ENCODE assay signal across 28 cellular contexts in genomic region chr6:39247667-39248194, GRCh38. TPM values are rescaled to one million over a fixed set of nuclear protein-coding genes. Genes with fewer than 3 reads are reported as not detected.
A peak's percentile ranks its signal among the peaks of the same experiment; 100 is the strongest.
DNase-seq lines count a peak whose midpoint lies in the region; ATAC-seq, FAIRE-seq and TF ChIP-seq lines count a peak whose summit lies in the region.
"Had no signal": no experiment of that assay in that cellular context is flagged by ENCODE, and none has a peak within 500 bp of the region (broad histone marks: within the 10 kb centered on the region; RNA-seq: fewer than 3 reads in every experiment).

No MANE protein-coding gene starts in this region.

- no peak overlapping the region for H3K27ac ChIP-seq in H1 (ENCODE audit: low read depth, low read length)
- H3K27ac ChIP-seq: 22Rv1 had no signal

- no peak for TF ChIP-seq RAD21 in H1 (IDR thresholded peaks at IDR 0.05 in 1 of 2, conservative IDR thresholded peaks at IDR 0.05 in 1 of 2; ENCODE audit: low read depth in 2 of 2, low read length in 2 of 2)

- no peak overlapping the region for H2BK120ac ChIP-seq in H1 (replicated peaks; ENCODE audit: low read depth, low read length)

- H2BK15ac ChIP-seq in H1 (ENCODE audit: low read length): 0 out of 2 replicates have a peak overlapping the region, but pooled peaks have one; percentile 48

- H2BK20ac ChIP-seq in H1 (ENCODE audit: low read length): no peak overlapping the region

- H3K9me3 Mint-ChIP-seq in activated naive CD8-positive, alpha-beta T cell treated with anti-CD3 and anti-CD28 coated beads, Interleukin-2, amount 10 ng/mL, durations not matched to agents 7 days and 5 days: no peaks in the 10 kb centered on the region
- H3K9me3 Mint-ChIP-seq in activated naive CD8-positive, alpha-beta T cell treated with anti-CD3 and anti-CD28 coated beads, Interleukin-2, amount 50 U/mL, for 24 hours: no peaks in the 10 kb centered on the region
- no peaks in the 10 kb centered on the region for H3K9me3 Mint-ChIP-seq in stimulated activated effector memory CD8-positive, alpha-beta T cell treated with anti-CD3 and anti-CD28 coated beads, Interleukin-12 subunit alpha, Interleukin-12 subunit beta, amount 100 ng/mL, for 72 hours

- no peak overlapping the region for H3K23ac ChIP-seq in H1 (ENCODE audit: insufficient read length)

- no peaks in the 10 kb centered on the region for H3K23me2 ChIP-seq in H1 (ENCODE audit: low read depth, low read length)

- H2BK5ac ChIP-seq in H1 (ENCODE audit: low read depth, low read length): no peak overlapping the region

- H3K14ac ChIP-seq in H1 (ENCODE audit: insufficient read length): no peak overlapping the region

- H3K56ac ChIP-seq in H1 (replicated peaks; ENCODE audit: insufficient read length, low read depth, low read length): no peak overlapping the region

- no peak for DNase-seq in activated naive CD8-positive, alpha-beta T cell treated with anti-CD3 and anti-CD28 coated beads, Interleukin-2, amount 10 ng/mL, durations not matched to agents 7 days and 5 days
- no peak for DNase-seq in activated naive CD8-positive, alpha-beta T cell treated with anti-CD3 and anti-CD28 coated beads, Interleukin-2, amount 50 U/mL, for 24 hours
- DNase-seq in OCI-M1 (lab: John Stamatoyannopoulos, UW) (peak; percentile 72), H1 (ENCODE audit: low read depth in 1 of 2, low spot score in 2 of 2) (no peak), left lobe of liver (ENCODE audit: low spot score) (no peak), GM19239 (ENCODE audit: insufficient read length, low spot score) (no peak), H54 (ENCODE audit: insufficient read length, low spot score) (no peak)
- no peak for DNase-seq in stimulated activated effector memory CD8-positive, alpha-beta T cell treated with anti-CD3 and anti-CD28 coated beads, Interleukin-12 subunit alpha, Interleukin-12 subunit beta, amount 100 ng/mL, for 72 hours (ENCODE audit: low spot score in 2 of 2)
- DNase-seq: ACHN; CD4-positive, CD25-positive, alpha-beta regulatory T cell; HFFc6; MV-4-11; NCI-H1105; NCI-H1436 treated with DMSO at 0.1 percent for 48 hours; NCI-H1930; NCI-H446; NCI-H526; SK-N-SH; SW 1271 had no signal

- POLR2A ChIA-PET in activated naive CD8-positive, alpha-beta T cell treated with anti-CD3 and anti-CD28 coated beads, Interleukin-2, amount 10 ng/mL, durations not matched to agents 7 days and 5 days (lab: Charles Lee): interaction anchor here (0.6 kb wide), 1 partner anchor 88 kb away, joined by 3 read pairs; no protein-coding TSS in a partner anchor
- POLR2A ChIA-PET in H1 (lab: Charles Lee; ENCODE audit: partially characterized antibody): no interaction called here

- WGBS in H1 (ENCODE audit: extremely low coverage in 1 of 2, insufficient coverage in 1 of 2, insufficient read length in 1 of 2, insufficient replicate concordance in 2 of 2, low coverage in 1 of 2, low lambda C conversion rate in 2 of 2, missing lambda C conversion rate in 1 of 2), 2 experiments: 87% methylated on average over 5 of the region's 5 CpGs; no CpG with 5 or more reads in 1 of the 2 experiments

- H4K20me1 ChIP-seq in H1 (replicated peaks in 1 of 2; ENCODE audit: control insufficient read depth in 1 of 2, insufficient read depth in 2 of 2, low read length in 2 of 2): no peaks in the 10 kb centered on the region

- H3K4me1 Mint-ChIP-seq in activated naive CD8-positive, alpha-beta T cell treated with anti-CD3 and anti-CD28 coated beads, Interleukin-2, amount 10 ng/mL, durations not matched to agents 7 days and 5 days: peaks cover 7% of the 10 kb centered on the region
- peaks cover 3% of the 10 kb centered on the region for H3K4me1 Mint-ChIP-seq in activated naive CD8-positive, alpha-beta T cell treated with anti-CD3 and anti-CD28 coated beads, Interleukin-2, amount 50 U/mL, for 24 hours
- H3K4me1 Mint-ChIP-seq in stimulated activated effector memory CD8-positive, alpha-beta T cell treated with anti-CD3 and anti-CD28 coated beads, Interleukin-12 subunit alpha, Interleukin-12 subunit beta, amount 100 ng/mL, for 72 hours: peaks cover 7% of the 10 kb centered on the region

- H3K9ac ChIP-seq in H1 (replicated peaks in 1 of 4; ENCODE audit: extremely low read depth in 1 of 4, low read depth in 3 of 4, low read length in 3 of 4): no peak overlapping the region
- H3K9ac ChIP-seq: SK-N-SH had no signal

- peaks cover 4% of the 10 kb centered on the region for H3K27me3 Mint-ChIP-seq in activated naive CD8-positive, alpha-beta T cell treated with anti-CD3 and anti-CD28 coated beads, Interleukin-2, amount 10 ng/mL, durations not matched to agents 7 days and 5 days
- H3K27me3 Mint-ChIP-seq in activated naive CD8-positive, alpha-beta T cell treated with anti-CD3 and anti-CD28 coated beads, Interleukin-2, amount 50 U/mL, for 24 hours: peaks cover 2% of the 10 kb centered on the region
- H3K27me3 Mint-ChIP-seq: IgD-negative memory B cell had no signal

- H3K4me1 ChIP-seq in H1 (replicated peaks in 1 of 4; ENCODE audit: control insufficient read depth in 3 of 4, insufficient read depth in 4 of 4, low read length in 3 of 4): peaks cover 0 to 4% (median 0%) of the 10 kb centered on the region in 4 experiments; a peak in 1 of 7 replicates
- H3K4me1 ChIP-seq: HAP-1 had no signal

- H3K4me3 Mint-ChIP-seq in activated naive CD8-positive, alpha-beta T cell treated with anti-CD3 and anti-CD28 coated beads, Interleukin-2, amount 10 ng/mL, durations not matched to agents 7 days and 5 days: no peak overlapping the region
- no peak overlapping the region for H3K4me3 Mint-ChIP-seq in activated naive CD8-positive, alpha-beta T cell treated with anti-CD3 and anti-CD28 coated beads, Interleukin-2, amount 50 U/mL, for 24 hours
- no peak overlapping the region for H3K4me3 Mint-ChIP-seq in stimulated activated effector memory CD8-positive, alpha-beta T cell treated with anti-CD3 and anti-CD28 coated beads, Interleukin-12 subunit alpha, Interleukin-12 subunit beta, amount 100 ng/mL, for 72 hours
- H3K4me3 Mint-ChIP-seq: CD4-positive, CD25-positive, alpha-beta regulatory T cell; HFFc6; IgD-negative memory B cell had no signal

- H3K79me2 ChIP-seq in H1 (ENCODE audit: control insufficient read depth in 1 of 2, insufficient read depth in 2 of 2, low read length in 2 of 2): no peaks in the 10 kb centered on the region

- no peak for FAIRE-seq in H1 (lab: Jason Lieb, UNC)
- no peak for FAIRE-seq in GM19239 (lab: Jason Lieb, UNC)
- no peak for FAIRE-seq in H54 (lab: Jason Lieb, UNC)
- FAIRE-seq: D721Med, GM18507, HTR-8/SVneo had no signal

- peak overlapping the region; percentile 17 for H3K27ac Mint-ChIP-seq in activated naive CD8-positive, alpha-beta T cell treated with anti-CD3 and anti-CD28 coated beads, Interleukin-2, amount 10 ng/mL, durations not matched to agents 7 days and 5 days
- no peak overlapping the region for H3K27ac Mint-ChIP-seq in activated naive CD8-positive, alpha-beta T cell treated with anti-CD3 and anti-CD28 coated beads, Interleukin-2, amount 50 U/mL, for 24 hours
- no peak overlapping the region for H3K27ac Mint-ChIP-seq in stimulated activated effector memory CD8-positive, alpha-beta T cell treated with anti-CD3 and anti-CD28 coated beads, Interleukin-12 subunit alpha, Interleukin-12 subunit beta, amount 100 ng/mL, for 72 hours
- H3K27ac Mint-ChIP-seq: CD4-positive, CD25-positive, alpha-beta regulatory T cell; HFFc6; IgD-negative memory B cell had no signal

- no peaks in the 10 kb centered on the region; a peak in 1 of 7 replicates for H3K27me3 ChIP-seq in H1 (replicated peaks in 1 of 4; ENCODE audit: control insufficient read depth in 3 of 4, extremely low read depth in 1 of 4, insufficient read depth in 3 of 4, low read length in 3 of 4)

- no peak overlapping the region for H3K4me3 ChIP-seq in H1 (ENCODE audit: extremely low read depth in 1 of 4, insufficient read depth in 2 of 4, low read depth in 3 of 4, low read length in 4 of 4)
- H3K4me3 ChIP-seq: HAP-1 had no signal

- H4K8ac ChIP-seq in H1 (ENCODE audit: extremely low read depth, insufficient read depth, low read length): no peak overlapping the region

- CTCF ChIA-PET in H1 (lab: Charles Lee; ENCODE audit: partially characterized antibody): interaction anchor here (72.8 kb wide), 1 partner anchor 48 kb away, joined by 1738 read pairs; the partner anchor contains the start of gene KCNK17

- H3K79me1 ChIP-seq in H1 (ENCODE audit: low read depth, low read length): no peaks in the 10 kb centered on the region

- no peak overlapping the region for H2AFZ ChIP-seq in H1 (ENCODE audit: low read length)

- no peak for TF ChIP-seq CTCF in H1 (IDR thresholded peaks at IDR 0.05; ENCODE audit: control extremely low read depth in 1 of 3, insufficient read depth in 1 of 3, low read depth in 1 of 3, low read length in 3 of 3)

- no peaks in the 10 kb centered on the region for H3K9me3 ChIP-seq in H1 (ENCODE audit: insufficient read depth in 2 of 2, low read depth in 1 of 2, low read length in 1 of 2)
- H3K9me3 ChIP-seq: HAP-1, SK-N-SH had no signal

- ATAC-seq in activated naive CD8-positive, alpha-beta T cell treated with anti-CD3 and anti-CD28 coated beads, Interleukin-2, amount 10 ng/mL, durations not matched to agents 7 days and 5 days (ENCODE audit: low read depth): no peak
- no peak for ATAC-seq in activated naive CD8-positive, alpha-beta T cell treated with anti-CD3 and anti-CD28 coated beads, Interleukin-2, amount 50 U/mL, for 24 hours
- ATAC-seq in stimulated activated effector memory CD8-positive, alpha-beta T cell treated with anti-CD3 and anti-CD28 coated beads, Interleukin-12 subunit alpha, Interleukin-12 subunit beta, amount 100 ng/mL, for 72 hours: peak; percentile 36
- no peak for ATAC-seq in left lobe of liver
- ATAC-seq: Panc1 had no signal

- no peak for TF ChIP-seq EP300 in H1 (IDR thresholded peaks at IDR 0.05; ENCODE audit: borderline replicate concordance in 1 of 2, low read depth in 2 of 2, low read length in 2 of 2)

- no peak overlapping the region for H3K4ac ChIP-seq in H1 (replicated peaks; ENCODE audit: insufficient read length, low read depth, low read length)

- H3K36me3 ChIP-seq in H1 (ENCODE audit: control insufficient read depth in 2 of 4, insufficient read depth in 4 of 4, low read length in 3 of 4): no peaks in the 10 kb centered on the region
- H3K36me3 ChIP-seq: HAP-1 had no signal

- H4K5ac ChIP-seq in H1 (ENCODE audit: insufficient read length, low read depth, low read length): no peak overlapping the region

- H3K36me3 Mint-ChIP-seq in activated naive CD8-positive, alpha-beta T cell treated with anti-CD3 and anti-CD28 coated beads, Interleukin-2, amount 10 ng/mL, durations not matched to agents 7 days and 5 days: no peaks in the 10 kb centered on the region
- no peaks in the 10 kb centered on the region for H3K36me3 Mint-ChIP-seq in activated naive CD8-positive, alpha-beta T cell treated with anti-CD3 and anti-CD28 coated beads, Interleukin-2, amount 50 U/mL, for 24 hours (ENCODE audit: low read depth)
- no peaks in the 10 kb centered on the region for H3K36me3 Mint-ChIP-seq in stimulated activated effector memory CD8-positive, alpha-beta T cell treated with anti-CD3 and anti-CD28 coated beads, Interleukin-12 subunit alpha, Interleukin-12 subunit beta, amount 100 ng/mL, for 72 hours
- H3K36me3 Mint-ChIP-seq: CD4-positive, CD25-positive, alpha-beta regulatory T cell; IgD-negative memory B cell had no signal

- TF ChIP-seq POLR2A in H1 (IDR thresholded peaks at IDR 0.05; ENCODE audit: control extremely low read depth in 1 of 2, low read depth in 2 of 2, low read length in 2 of 2) (no peak), H54 (IDR thresholded peaks at IDR 0.05; ENCODE audit: low read depth, low read length) (no peak)

- H2BK12ac ChIP-seq in H1 (ENCODE audit: low read depth, low read length): no peak overlapping the region

- H3K18ac ChIP-seq in H1 (ENCODE audit: extremely low read depth, low read length): no peak overlapping the region

- no peak overlapping the region for H2AK5ac ChIP-seq in H1 (ENCODE audit: low read depth, low read length)

- no peak overlapping the region for H3K4me2 ChIP-seq in H1 (ENCODE audit: insufficient read depth in 1 of 2, low read depth in 2 of 2, low read length in 2 of 2)
- H3K4me2 ChIP-seq: SK-N-SH had no signal

- no peak overlapping the region for H4K91ac ChIP-seq in H1 (replicated peaks; ENCODE audit: insufficient read length, low read length)

RNA-seq across cellular contexts. Expression of gene KCNK5, which starts 18.5 kb away (rescaled TPM):
- total RNA-seq in activated naive CD8-positive, alpha-beta T cell treated with anti-CD3 and anti-CD28 coated beads, Interleukin-2, amount 10 ng/mL, durations not matched to agents 7 days and 5 days: 1 to 10 TPM; 7.8 to 8.5 TPM
- total RNA-seq in H1 (2021; fragmentation: NEBNext Ultra II Directional; extraction: Animal tissue kit (Norgen Biotek cat#: 25700)): 42.2 and 44.3 TPM in 2 replicates
- polyA plus RNA-seq in H1 (2011; rRNA removed): 20.9 and 29.7 TPM in 2 replicates
- polyA plus RNA-seq in H1 (2011; cell fraction: cytosol; rRNA removed): 24.8 TPM
- polyA plus RNA-seq in H1 (2011; cell fraction: nucleus; rRNA removed): 31.8 TPM
- polyA plus RNA-seq in H1 (2012, experiment 1 of 2): 31.4 to 37.5 TPM (median 35.7 TPM) in 4 replicates
- polyA plus RNA-seq in H1 (2012, experiment 2 of 2): 37.4 TPM
- polyA plus RNA-seq in H1 (2013, experiment 1 of 2): 41.6 TPM
- polyA plus RNA-seq in H1 (2013, experiment 2 of 2): 43.7 TPM
- 35.0 and 38.1 TPM in 2 replicates for polyA minus RNA-seq in H1 (2011; rRNA and poly(A)+ RNA removed)
- polyA minus RNA-seq in H1 (2011; cell fraction: cytosol; rRNA and poly(A)+ RNA removed): 28.0 TPM
- polyA minus RNA-seq in H1 (2011; cell fraction: nucleus; rRNA and poly(A)+ RNA removed): 27.0 TPM
- total RNA-seq in left lobe of liver: 62.3 TPM
- total RNA-seq: G401, HFFc6 had no signal
- polyA plus RNA-seq: BJ, IgD-negative memory B cell, SK-N-SH had no signal
